ENCODE assay signal across 22 cellular contexts in the genomic region with DNA sequence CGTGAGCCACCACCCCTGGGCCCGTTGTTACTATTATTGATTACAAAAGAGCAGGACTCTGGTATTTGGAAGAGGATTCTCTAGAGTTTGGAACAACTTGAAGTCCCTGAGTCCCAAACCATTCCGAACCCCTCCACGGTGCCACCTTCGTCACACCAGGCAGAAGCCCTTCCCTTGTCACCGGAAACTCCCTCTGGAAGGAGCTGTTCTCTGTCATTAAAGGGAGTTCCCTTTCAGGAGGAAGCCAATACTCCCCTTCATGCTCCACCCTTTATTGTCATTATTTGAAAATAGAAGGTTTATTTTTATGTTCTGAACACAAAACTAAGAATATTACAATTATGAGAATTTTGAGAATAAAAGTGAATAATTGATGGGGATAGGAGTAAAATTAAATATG. TPM values are rescaled to one million over a fixed set of nuclear protein-coding genes. Genes with fewer than 3 reads are reported as not detected.
DNase-seq lines count a peak whose midpoint lies in the region; ATAC-seq, FAIRE-seq and TF ChIP-seq lines count a peak whose summit lies in the region.
"Had no signal": no experiment of that assay in that cellular context is flagged by ENCODE, and none has a peak within 500 bp of the region (broad histone marks: within the 10 kb centered on the region; RNA-seq: fewer than 3 reads in every experiment).

No MANE protein-coding gene starts in this region.

- ATAC-seq in heart right ventricle (peak in 2 of 8 donors; percentile 32 to 56), left ventricle myocardium superior (no peak), HCT116 (no peak)
- ATAC-seq: GM23338 had no signal

- DNase-seq in heart right ventricle: no peak
- no peak for DNase-seq in left ventricle myocardium superior
- DNase-seq in HCT116 (ENCODE audit: low read depth, low spot score): no peak
- DNase-seq in keratinocyte (ENCODE audit: low read depth, low spot score): no peak
- no peak for DNase-seq in foreskin melanocyte
- no peak for DNase-seq in activated CD4-positive, alpha-beta T cell treated with anti-CD3 and anti-CD28 coated beads for 1 hour
- DNase-seq: ACHN; BE2C; C1 segment of cervical spinal cord; CD4-positive, CD25-positive, alpha-beta regulatory T cell; COR-L47; DMS153; DMS79; GDM1; HCEC 1CT; HFFc6 had no signal

- dilution Hi-C loops in keratinocyte (cut with MboI; ENCODE audit: extremely low pct_ligation_motif_present, low sequenced_read_pairs): no loop called here

- H3K36me3 ChIP-seq in heart right ventricle: no peaks in the 10 kb centered on the region
- no peaks in the 10 kb centered on the region for H3K36me3 ChIP-seq in HCT116 (ENCODE audit: control insufficient read depth in 1 of 2, insufficient read depth in 2 of 2, low read length in 2 of 2)
- H3K36me3 ChIP-seq in keratinocyte (ENCODE audit: control insufficient read depth in 2 of 2, extremely low read depth in 1 of 2, insufficient read depth in 2 of 2, low read length in 2 of 2): no peaks in the 10 kb centered on the region
- H3K36me3 ChIP-seq: BE2C had no signal

- BruUV-seq in HCT116 (replicated peaks; lab: Mats Ljungman, UMichigan): no TSS peak

- H3K9me2 ChIP-seq in HCT116 (ENCODE audit: insufficient read depth): no peaks in the 10 kb centered on the region

- WGBS in heart right ventricle, 2 donors: 77 to 82% methylated on average over 6 of the region's 6 CpGs

- H3K4me2 ChIP-seq in HCT116 (ENCODE audit: low read length): peak overlapping the region; percentile 73; the same call in 1 of the 2 replicates
- H3K4me2 ChIP-seq in keratinocyte (ENCODE audit: control insufficient read depth, extremely low read depth, insufficient read depth, low read depth, low read length): no peak overlapping the region
- H3K4me2 ChIP-seq: GM23338 had no signal

- CTCF ChIA-PET in HCT116 (lab: Charles Lee): no interaction called here

- TF ChIP-seq RAD21 in HCT116 (IDR thresholded peaks at IDR 0.05; ENCODE audit: low read depth): no peak

- H3K27me3 ChIP-seq in heart right ventricle (no peaks in the 10 kb centered on the region), HCT116 (ENCODE audit: insufficient read depth, low read length) (no peaks in the 10 kb centered on the region), keratinocyte (ENCODE audit: control insufficient read depth, extremely low read depth, insufficient read depth, low read length) (no peaks in the 10 kb centered on the region)
- H3K27me3 ChIP-seq: BE2C had no signal

- H3K4me1 ChIP-seq in heart right ventricle (peaks cover 2 to 26% (median 8%) of the 10 kb centered on the region in 9 donors), HCT116 (ENCODE audit: control insufficient read depth in 1 of 2, insufficient read depth in 2 of 2, low read length in 2 of 2) (peaks cover 22 to 57% of the 10 kb centered on the region in 2 experiments), keratinocyte (ENCODE audit: control insufficient read depth, extremely low read depth, insufficient read depth, low read length) (peaks cover 31% of the 10 kb centered on the region)
- H3K4me1 ChIP-seq: BE2C had no signal

- RAD21 ChIA-PET in HCT116 (lab: Charles Lee; ENCODE audit: low non-redundant PET in 1 of 2, low total read pairs in 2 of 2, uncharacterized antibody in 2 of 2, unreplicated experiment in 2 of 2): no interaction called here

- intact Hi-C loops in heart right ventricle (cut with DNase I) (no loop called here), left ventricle myocardium superior (cut with micrococcal nuclease) (no loop called here), HCT116 (cut with micrococcal nuclease) (no loop called here)

- peak overlapping the region in 6 of 10 donors; percentile 8 to 66 (median 34) for H3K27ac ChIP-seq in heart right ventricle
- H3K27ac ChIP-seq in HCT116 (ENCODE audit: low read depth, low read length): no peak overlapping the region
- peak overlapping the region; percentile 92 for H3K27ac ChIP-seq in keratinocyte (ENCODE audit: control insufficient read depth, insufficient read depth, low read length)

- TF ChIP-seq CTCF in heart right ventricle (IDR thresholded peaks at IDR 0.05) (no peak), HCT116 (IDR thresholded peaks at IDR 0.05 in 2 of 3, conservative IDR thresholded peaks at IDR 0.05 in 1 of 3; ENCODE audit: borderline replicate concordance in 1 of 3, insufficient read depth in 1 of 3, low read depth in 2 of 3, low read length in 2 of 3) (no peak), keratinocyte (optimal IDR thresholded peaks at IDR 0.05 in 1 of 3, IDR thresholded peaks at IDR 0.05 in 1 of 3, conservative IDR thresholded peaks at IDR 0.05 in 1 of 3; ENCODE audit: extremely low read depth in 1 of 3, insufficient read depth in 2 of 3, low read length in 3 of 3) (no peak)

- no peak overlapping the region for H3K4me3 ChIP-seq in heart right ventricle
- H3K4me3 ChIP-seq in HCT116 (replicated peaks in 1 of 2; ENCODE audit: low read depth in 1 of 2, low read length in 2 of 2): no peak overlapping the region
- H3K4me3 ChIP-seq in keratinocyte (ENCODE audit: control insufficient read depth in 2 of 3, extremely low read depth in 1 of 3, insufficient read depth in 2 of 3, low read depth in 1 of 3, low read length in 3 of 3): no peak overlapping the region
- H3K4me3 ChIP-seq: GM23338 had no signal

- H3K9me3 ChIP-seq in heart right ventricle (no peaks in the 10 kb centered on the region), HCT116 (ENCODE audit: control insufficient read depth in 1 of 2, insufficient read depth in 1 of 2, low read depth in 1 of 2, low read length in 2 of 2) (no peaks in the 10 kb centered on the region), keratinocyte (ENCODE audit: control insufficient read depth, low read depth, low read length) (no peaks in the 10 kb centered on the region)
- H3K9me3 ChIP-seq: BE2C had no signal

- H3K79me2 ChIP-seq in HCT116 (ENCODE audit: insufficient read depth, low read length) (peaks cover 4% of the 10 kb centered on the region; the same call in 1 of the 2 replicates), keratinocyte (ENCODE audit: control insufficient read depth, insufficient read depth, low read length) (no peaks in the 10 kb centered on the region)

- POLR2A ChIA-PET in HCT116 (lab: Charles Lee): no interaction called here

- H3K9ac ChIP-seq in HCT116 (ENCODE audit: low read length) (peak overlapping the region; percentile 11; the same call in 1 of the 2 replicates), keratinocyte (ENCODE audit: control insufficient read depth, extremely low read depth, insufficient read depth, low read length) (no peak overlapping the region)

- H4K20me1 ChIP-seq in HCT116 (ENCODE audit: insufficient read depth) (no peaks in the 10 kb centered on the region), keratinocyte (ENCODE audit: control insufficient read depth, extremely low read depth, insufficient read depth, low read length) (no peaks in the 10 kb centered on the region)

- TF ChIP-seq POLR2A in HCT116 (IDR thresholded peaks at IDR 0.05; ENCODE audit: borderline replicate concordance, extremely low read depth, insufficient read depth, insufficient read length): no peak

- no peaks in the 10 kb centered on the region for H3K9me1 ChIP-seq in keratinocyte (ENCODE audit: control insufficient read depth, extremely low read depth, insufficient read depth, low read length)

- H2AFZ ChIP-seq in HCT116 (ENCODE audit: low read depth, low read length, poor library complexity, severe bottlenecking) (no peak overlapping the region), keratinocyte (ENCODE audit: control insufficient read depth, low read length) (no peak overlapping the region)
- H2AFZ ChIP-seq: GM23338 had no signal

- FAIRE-seq in keratinocyte (lab: Jason Lieb, UNC): no peak
- FAIRE-seq: A204.1, GM12892, GM18507, H54, HTR-8/SVneo had no signal

TF ChIP-seq in HCT116, 20 proteins besides CTCF, POLR2A, EP300 and RAD21:
- TF ChIP-seq JUND (IDR thresholded peaks at IDR 0.05): no peak
- TF ChIP-seq CEBPB (IDR thresholded peaks at IDR 0.05; ENCODE audit: low read depth): no peak

RNA-seq across cellular contexts. Expression of a gene that starts 5.1 kb away (rescaled TPM):
- total RNA-seq in heart right ventricle: 10 to 100 TPM; 14.9 to 45.6 (median 28.1) TPM
- 10 to 100 TPM; 54.2 to 62.2 TPM for polyA plus RNA-seq in heart right ventricle
- total RNA-seq in left ventricle myocardium superior: 23.9 TPM
- 37.8 TPM for total RNA-seq in HCT116 (2021; ENCODE audit: unreplicated experiment)
- polyA plus RNA-seq in HCT116 (2012): 38.9 and 39.9 TPM in 2 replicates
- polyA plus RNA-seq in keratinocyte: 28.4 to 32.8 TPM (median 32.2 TPM) in 3 replicates
- polyA plus RNA-seq in keratinocyte (2011; ENCODE audit: low read depth): 16.8 TPM
- 32.0 and 57.2 TPM in 2 replicates for polyA plus RNA-seq in keratinocyte (2011; cell fraction: cytosol; rRNA removed)
- polyA plus RNA-seq in keratinocyte (2011; cell fraction: nucleus; rRNA removed): 41.0 and 60.0 TPM in 2 replicates
- 20.5 and 46.5 TPM in 2 replicates for polyA plus RNA-seq in keratinocyte (2012; ENCODE audit: low replicate concordance)
- 33.7 to 96.8 TPM (median 35.7 TPM) in 3 replicates for polyA minus RNA-seq in keratinocyte
- polyA minus RNA-seq in keratinocyte (2011; cell fraction: cytosol; rRNA and poly(A)+ RNA removed): 64.5 TPM
- polyA minus RNA-seq in keratinocyte (2011; cell fraction: nucleus; rRNA and poly(A)+ RNA removed): 39.7 and 43.0 TPM in 2 replicates

RNA-seq across cellular contexts. Expression of a gene that starts 35.5 kb away (rescaled TPM):
- total RNA-seq in heart right ventricle: 10 to 100 TPM; 33.9 to 73.3 (median 46.3) TPM
- 10 to 100 TPM; 23.2 to 71.6 TPM for polyA plus RNA-seq in heart right ventricle
- total RNA-seq in left ventricle myocardium superior: 64.8 TPM
- total RNA-seq in HCT116 (2021; ENCODE audit: unreplicated experiment): 55.2 TPM
- polyA plus RNA-seq in HCT116 (2012): 58.9 and 66.2 TPM in 2 replicates
- polyA plus RNA-seq in keratinocyte: 6.6 to 8.6 TPM (median 8.0 TPM) in 3 replicates
- polyA plus RNA-seq in keratinocyte (2011; ENCODE audit: low read depth): 13.1 TPM
- 2.2 and 7.4 TPM in 2 replicates for polyA plus RNA-seq in keratinocyte (2011; cell fraction: cytosol; rRNA removed)
- polyA plus RNA-seq in keratinocyte (2011; cell fraction: nucleus; rRNA removed): 15.3 and 24.0 TPM in 2 replicates
- 11.8 and 23.0 TPM in 2 replicates for polyA plus RNA-seq in keratinocyte (2012; ENCODE audit: low replicate concordance)
- 16.9 to 44.7 TPM (median 20.8 TPM) in 3 replicates for polyA minus RNA-seq in keratinocyte
- polyA minus RNA-seq in keratinocyte (2011; cell fraction: cytosol; rRNA and poly(A)+ RNA removed): 23.6 TPM
- polyA minus RNA-seq in keratinocyte (2011; cell fraction: nucleus; rRNA and poly(A)+ RNA removed): 41.5 and 46.4 TPM in 2 replicates
